Comparison of ENCODE assay signal across 8 cellular contexts in genomic region chr2:178761759-178762371, GRCh38. TPM values are rescaled to one million over a fixed set of nuclear protein-coding genes. Genes with fewer than 3 reads are reported as not detected.
DNase-seq lines count a peak whose midpoint lies in the region; ATAC-seq, FAIRE-seq and TF ChIP-seq lines count a peak whose summit lies in the region.

No MANE protein-coding gene starts in this region.

- CTCF ChIA-PET in CD4-positive, alpha-beta memory T cell (lab: Charles Lee; ENCODE audit: partially characterized antibody): interaction anchor here (0.7 to 2.1 kb wide), 11 partner anchors 12 to 370 kb away, joined by 3 to 10 read pairs (median 3); no protein-coding TSS in a partner anchor

- TF ChIP-seq CTCF in tibial nerve (IDR thresholded peaks at IDR 0.05): peak; percentile 32 to 58 (median 48)

- no peaks in the 10 kb centered on the region for H3K4me1 Mint-ChIP-seq in CD4-positive, alpha-beta memory T cell

- peaks cover 0 to 1% of the 10 kb centered on the region in 2 donors for H3K27me3 Mint-ChIP-seq in CD4-positive, alpha-beta memory T cell

- H3K9me3 Mint-ChIP-seq in CD4-positive, alpha-beta memory T cell: no peaks in the 10 kb centered on the region

- no peak for TF ChIP-seq POLR2A in tibial nerve (IDR thresholded peaks at IDR 0.05)

- POLR2A ChIA-PET in CD4-positive, alpha-beta memory T cell (lab: Charles Lee; ENCODE audit: partially characterized antibody): no interaction called here

- H3K27me3 ChIP-seq in CD4-positive, alpha-beta memory T cell (ENCODE audit: insufficient read depth, low read length): no peaks in the 10 kb centered on the region
- H3K27me3 ChIP-seq in tibial nerve: no peaks in the 10 kb centered on the region

- no peak overlapping the region for H3K27ac ChIP-seq in CD4-positive, alpha-beta memory T cell (ENCODE audit: low read depth, low read length)
- H3K27ac ChIP-seq in tibial nerve: no peak overlapping the region

- H3K4me3 Mint-ChIP-seq in CD4-positive, alpha-beta memory T cell: no peak overlapping the region

- H3K4me1 ChIP-seq in CD4-positive, alpha-beta memory T cell (ENCODE audit: insufficient read depth, low read length): no peaks in the 10 kb centered on the region
- H3K4me1 ChIP-seq in tibial nerve: no peaks in the 10 kb centered on the region

- no peak overlapping the region for H3K4me3 ChIP-seq in CD4-positive, alpha-beta memory T cell (ENCODE audit: low read length in 2 of 2)
- no peak overlapping the region for H3K4me3 ChIP-seq in tibial nerve

- no peaks in the 10 kb centered on the region for H3K36me3 ChIP-seq in CD4-positive, alpha-beta memory T cell (ENCODE audit: insufficient read depth, low read length)
- no peaks in the 10 kb centered on the region for H3K36me3 ChIP-seq in tibial nerve

- peaks cover 0 to 2% of the 10 kb centered on the region in 2 donors for H3K36me3 Mint-ChIP-seq in CD4-positive, alpha-beta memory T cell

- WGBS in tibial nerve, 2 donors: 6 to 9% methylated on average over 2 of the region's 2 CpGs

- peak; percentile 89 for FAIRE-seq in GM18507 (lab: Jason Lieb, UNC)

- peak in 4 of 5 donors; percentile 20 to 31 (median 27) for DNase-seq in CD4-positive, alpha-beta memory T cell
- peak; percentile 3 for DNase-seq in GM18507 (ENCODE audit: extremely low spot score, insufficient read length, low read depth)
- DNase-seq in NCI-H345 treated with DMSO at 0.1 percent for 48 hours (lab: John Stamatoyannopoulos, UW; ENCODE audit: unreplicated experiment): peak; percentile 41
- DNase-seq in amniotic stem cell (lab: John Stamatoyannopoulos, UW): peak; percentile 54
- DNase-seq in left kidney (ENCODE audit: low read depth, low spot score): peak; percentile 77
- no peak for DNase-seq in tibial nerve (ENCODE audit: low spot score in 2 of 2)
- no peak for DNase-seq in mesenteric fat pad (ENCODE audit: low spot score)

- peak; percentile 81 for ATAC-seq in HG03159 (IDR thresholded peaks at IDR 0.05; ENCODE audit: unreplicated experiment)

- no peaks in the 10 kb centered on the region for H3K9me3 ChIP-seq in CD4-positive, alpha-beta memory T cell (ENCODE audit: control insufficient read depth in 1 of 2, low read length in 2 of 2)
- no peaks in the 10 kb centered on the region for H3K9me3 ChIP-seq in tibial nerve

- H3K27ac Mint-ChIP-seq in CD4-positive, alpha-beta memory T cell: no peak overlapping the region

- intact Hi-C loops in CD4-positive, alpha-beta memory T cell (cut with micrococcal nuclease): loop anchor here (1.0 kb wide), 1 partner anchor 152 kb away; no protein-coding TSS in a partner anchor

- no peak for TF ChIP-seq EP300 in tibial nerve (IDR thresholded peaks at IDR 0.05)

RNA-seq across cellular contexts. Expression of gene TTN, which starts 45.4 kb away (rescaled TPM):
- 1 to 10 TPM; 8.1 to 8.6 TPM for total RNA-seq in CD4-positive, alpha-beta memory T cell
- 1 to 10 TPM in 1 of 2 donors, under 1 TPM in 1; 0.22 to 2.0 TPM for polyA plus RNA-seq in CD4-positive, alpha-beta memory T cell
- total RNA-seq in tibial nerve (10 to 100 TPM in 2 of 4 donors, 1 to 10 TPM in 2; 4.7 to 15.5 (median 9.2) TPM), mesenteric fat pad (12.0 TPM)

Comparison
In these comparisons a context has a peak if more than half of its experiments do, and no peak if none do; other contexts are left out.
1. DNase-seq: peak in CD4-positive, alpha-beta memory T cell (4 of 5), GM18507 (single experiment), NCI-H345 treated with DMSO at 0.1 percent for 48 hours (single experiment), amniotic stem cell (single experiment) and left kidney (single experiment); none in tibial nerve (0 of 2) and mesenteric fat pad (single experiment).